In genomic region chr15:29872716-29873115, GRCh38 we compare ENCODE assay signal across 1 cellular context.
TF ChIP-seq lines count a peak whose summit lies in the region.

No MANE protein-coding gene starts in this region.

TF ChIP-seq in H1, 55 proteins besides CTCF, POLR2A, EP300 and RAD21:
- no peak for TF ChIP-seq SIRT6 (IDR thresholded peaks at IDR 0.05; ENCODE audit: low read length)
- no peak for TF ChIP-seq TAF7 (optimal IDR thresholded peaks at IDR 0.05; ENCODE audit: borderline replicate concordance, low read depth, low read length)
- TF ChIP-seq CBX8 (IDR thresholded peaks at IDR 0.05; ENCODE audit: borderline replicate concordance, low read depth, low read length): no peak
- TF ChIP-seq GABPA (IDR thresholded peaks at IDR 0.05; ENCODE audit: borderline replicate concordance, insufficient read depth, low read length): no peak
- TF ChIP-seq TCF12 (IDR thresholded peaks at IDR 0.05; ENCODE audit: low read depth, low read length): no peak
